ENCODE assay signal across 8 cellular contexts in genomic region chr6:11094411-11094851, GRCh38. TPM values are rescaled to one million over a fixed set of nuclear protein-coding genes. Genes with fewer than 3 reads are reported as not detected.
DNase-seq lines count a peak whose midpoint lies in the region; ATAC-seq, FAIRE-seq and TF ChIP-seq lines count a peak whose summit lies in the region.

No MANE protein-coding gene starts in this region.

- H3K27ac ChIP-seq in pancreas (peak overlapping the region; percentile 93 to 98 (median 96)), aorta (ENCODE audit: low read depth in 1 of 2, low read length in 2 of 2) (peak overlapping the region in 1 of 2 donors; percentile 49)

- DNase-seq in CD14-positive monocyte (ENCODE audit: low spot score), result peak; percentile 49
- DNase-seq in NCI-H748 treated with DMSO at 0.1 percent for 48 hours (lab: John Stamatoyannopoulos, UW), result peak; percentile 53
- DNase-seq in activated T-helper 2 cell treated with anti-CD3 and anti-CD28 coated beads, Interferon-gamma antibody, Interleukin-2, Interleukin-4, amounts not matched to agents 10 μg/mL and 5 μg/mL and 100 μg/mL, durations not matched to agents 14 hours and 24 hours and 36 hours (ENCODE audit: low spot score), result peak; percentile 46
- peak; percentile 40 for DNase-seq in globus pallidus (ENCODE audit: low spot score)
- peak in 4 of 6 donors; percentile 26 to 50 (median 46) for DNase-seq in pancreas
- DNase-seq in aorta, result peak; percentile 58 to 78

- H3K27ac Mint-ChIP-seq in CD14-positive monocyte, result peak overlapping the region; percentile 85 to 96 (median 94)
- peak overlapping the region; percentile 98 for H3K27ac Mint-ChIP-seq in activated T-helper 2 cell treated with anti-CD3 and anti-CD28 coated beads, Interferon-gamma antibody, Interleukin-2, Interleukin-4, amounts not matched to agents 10 μg/mL and 5 μg/mL and 100 μg/mL, durations not matched to agents 14 hours and 24 hours and 36 hours

- no peaks in the 10 kb centered on the region for H3K27me3 ChIP-seq in pancreas
- H3K27me3 ChIP-seq in aorta (ENCODE audit: control insufficient read depth in 1 of 2, insufficient read depth in 2 of 2, low read length in 1 of 2), result no peaks in the 10 kb centered on the region

- no peak for TF ChIP-seq CTCF in CD14-positive monocyte (IDR thresholded peaks at IDR 0.05)
- TF ChIP-seq CTCF in pancreas (IDR thresholded peaks at IDR 0.05), result no peak

- H3K27me3 Mint-ChIP-seq in CD14-positive monocyte (ENCODE audit: low read depth in 3 of 3), result peaks cover 0 to 2% (median 0%) of the 10 kb centered on the region in 3 donors
- H3K27me3 Mint-ChIP-seq in activated T-helper 2 cell treated with anti-CD3 and anti-CD28 coated beads, Interferon-gamma antibody, Interleukin-2, Interleukin-4, amounts not matched to agents 10 μg/mL and 5 μg/mL and 100 μg/mL, durations not matched to agents 14 hours and 24 hours and 36 hours (ENCODE audit: low read depth), result peaks cover 2% of the 10 kb centered on the region

- H3K9me3 Mint-ChIP-seq in CD14-positive monocyte, result peaks cover 0 to 1% (median 0%) of the 10 kb centered on the region in 7 donors
- no peaks in the 10 kb centered on the region for H3K9me3 Mint-ChIP-seq in activated T-helper 2 cell treated with anti-CD3 and anti-CD28 coated beads, Interferon-gamma antibody, Interleukin-2, Interleukin-4, amounts not matched to agents 10 μg/mL and 5 μg/mL and 100 μg/mL, durations not matched to agents 14 hours and 24 hours and 36 hours

- H3K4me3 ChIP-seq in pancreas (peak overlapping the region; percentile 71 to 100 (median 88)), aorta (ENCODE audit: low read length in 2 of 2) (peak overlapping the region; percentile 87 to 93)

- 0 to 1% methylated on average over 15 of the region's 15 CpGs for WGBS in pancreas, 2 donors
- WGBS in aorta, 2 donors, result 0% methylated on average over 15 of the region's 15 CpGs

- H3K4me1 Mint-ChIP-seq in CD14-positive monocyte, result peaks cover 36% of the 10 kb centered on the region
- H3K4me1 Mint-ChIP-seq in activated T-helper 2 cell treated with anti-CD3 and anti-CD28 coated beads, Interferon-gamma antibody, Interleukin-2, Interleukin-4, amounts not matched to agents 10 μg/mL and 5 μg/mL and 100 μg/mL, durations not matched to agents 14 hours and 24 hours and 36 hours (ENCODE audit: low read depth), result peaks cover 22% of the 10 kb centered on the region

- H3K4me3 Mint-ChIP-seq in CD14-positive monocyte, result peak overlapping the region; percentile 98
- H3K4me3 Mint-ChIP-seq in activated T-helper 2 cell treated with anti-CD3 and anti-CD28 coated beads, Interferon-gamma antibody, Interleukin-2, Interleukin-4, amounts not matched to agents 10 μg/mL and 5 μg/mL and 100 μg/mL, durations not matched to agents 14 hours and 24 hours and 36 hours (ENCODE audit: low read depth), result peak overlapping the region; percentile 96

- FAIRE-seq in pancreas (lab: Jason Lieb, UNC), result no peak

- H3K9me3 ChIP-seq in pancreas (no peaks in the 10 kb centered on the region), aorta (ENCODE audit: control insufficient read depth, low read length) (no peaks in the 10 kb centered on the region)

- intact Hi-C loops in CD14-positive monocyte (cut with micrococcal nuclease), result loop anchor here in 1 of 2 donors (5.0 kb wide), 1 partner anchor 48 kb away; no protein-coding TSS in a partner anchor
- intact Hi-C loops in activated T-helper 2 cell treated with anti-CD3 and anti-CD28 coated beads, Interferon-gamma antibody, Interleukin-2, Interleukin-4, amounts not matched to agents 10 μg/mL and 5 μg/mL and 100 μg/mL, durations not matched to agents 14 hours and 24 hours and 36 hours (cut with micrococcal nuclease), result loop anchor here (5.0 kb wide), 5 partner anchors 138 to 403 kb away; partner anchors contain the start of genes MAK and NEDD9
- intact Hi-C loops in pancreas (cut with DNase I), result no loop called here
- intact Hi-C loops in aorta (cut with DNase I), result no loop called here

- H3K36me3 ChIP-seq in pancreas (no peaks in the 10 kb centered on the region), aorta (ENCODE audit: control insufficient read depth in 1 of 2, insufficient read depth in 2 of 2, low read length in 1 of 2) (no peaks in the 10 kb centered on the region)

- peaks cover 0 to 14% (median 0%) of the 10 kb centered on the region in 3 donors for H3K4me1 ChIP-seq in pancreas
- no peaks in the 10 kb centered on the region for H3K4me1 ChIP-seq in aorta (ENCODE audit: control insufficient read depth in 1 of 2, insufficient read depth in 2 of 2, low read length in 2 of 2)

- H3K36me3 Mint-ChIP-seq in CD14-positive monocyte, result peaks cover 8 to 14% of the 10 kb centered on the region in 2 donors
- peaks cover 12% of the 10 kb centered on the region for H3K36me3 Mint-ChIP-seq in activated T-helper 2 cell treated with anti-CD3 and anti-CD28 coated beads, Interferon-gamma antibody, Interleukin-2, Interleukin-4, amounts not matched to agents 10 μg/mL and 5 μg/mL and 100 μg/mL, durations not matched to agents 14 hours and 24 hours and 36 hours (ENCODE audit: low read depth)

- ATAC-seq in GM18867 (IDR thresholded peaks at IDR 0.05; ENCODE audit: unreplicated experiment) (peak; percentile 32), HG03066 (IDR thresholded peaks at IDR 0.05; ENCODE audit: low read depth, unreplicated experiment) (peak; percentile 33), pancreas (peak in 3 of 4 donors; percentile 18 to 23 (median 22)), aorta (ENCODE audit: low FRiP score) (no peak)

RNA-seq across cellular contexts. Expression of gene SMIM13, which starts 0.8 kb away (rescaled TPM):
- polyA plus RNA-seq in CD14-positive monocyte (1 to 10 TPM; 1.4 to 3.4 TPM), pancreas (1 to 10 TPM; 1.4 to 2.4 TPM), aorta (1 to 10 TPM; 2.5 to 5.4 TPM)
- total RNA-seq in activated T-helper 2 cell treated with anti-CD3 and anti-CD28 coated beads, Interferon-gamma antibody, Interleukin-2, Interleukin-4, amounts not matched to agents 10 μg/mL and 5 μg/mL and 100 μg/mL, durations not matched to agents 14 hours and 24 hours and 36 hours, result 12.2 and 12.3 TPM in 2 replicates
- total RNA-seq in pancreas (1 to 10 TPM; 2.5 to 5.1 (median 3.1) TPM), aorta (1 to 10 TPM; 9.5 to 9.8 TPM)

RNA-seq across cellular contexts. Expression of gene ERVFRD-1, which starts 17.1 kb away (rescaled TPM):
- polyA plus RNA-seq in CD14-positive monocyte (under 1 TPM; 0.05 to 0.06 TPM), pancreas (under 1 TPM in 1 of 2 donors, not detected in 1; 0.07 TPM), aorta (not detected)
- total RNA-seq in activated T-helper 2 cell treated with anti-CD3 and anti-CD28 coated beads, Interferon-gamma antibody, Interleukin-2, Interleukin-4, amounts not matched to agents 10 μg/mL and 5 μg/mL and 100 μg/mL, durations not matched to agents 14 hours and 24 hours and 36 hours, result not detected in 2 replicates
- total RNA-seq in pancreas (under 1 TPM in 2 of 6 donors, not detected in 4; 0.06 to 0.09 TPM), aorta (under 1 TPM in 1 of 2 donors, not detected in 1; 0.12 TPM)

RNA-seq across cellular contexts. Expression of gene ELOVL2, which starts 50.3 kb away (rescaled TPM):
- polyA plus RNA-seq in CD14-positive monocyte (not detected), pancreas (1 to 10 TPM; 1.5 to 1.9 TPM), aorta (not detected)
- total RNA-seq in activated T-helper 2 cell treated with anti-CD3 and anti-CD28 coated beads, Interferon-gamma antibody, Interleukin-2, Interleukin-4, amounts not matched to agents 10 μg/mL and 5 μg/mL and 100 μg/mL, durations not matched to agents 14 hours and 24 hours and 36 hours, result not detected in 2 replicates
- total RNA-seq in pancreas (1 to 10 TPM; 1.3 to 2.2 (median 1.6) TPM), aorta (1 to 10 TPM in 1 of 2 donors, under 1 TPM in 1; 0.81 to 1.5 TPM)
